1 cellular context compared by ENCODE assay signal in the genomic region with DNA sequence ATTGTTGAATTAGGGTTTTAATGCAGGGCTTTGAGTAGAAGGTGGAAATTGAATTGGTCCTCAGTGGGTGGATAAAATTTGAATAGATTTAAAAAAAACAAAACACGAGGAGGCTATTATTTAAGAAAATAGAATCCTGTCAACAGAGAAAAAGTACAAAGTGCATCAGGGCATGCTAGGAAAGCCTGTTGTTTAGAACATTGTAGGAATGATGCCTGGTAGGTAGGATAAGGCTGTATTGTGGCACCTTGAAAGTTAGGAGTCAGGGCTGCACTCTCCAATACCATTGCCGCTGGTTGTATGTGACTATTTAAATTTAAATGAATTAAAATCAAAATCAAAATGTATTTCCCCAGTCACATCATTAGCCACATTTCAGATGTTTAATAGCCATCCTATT.
TF ChIP-seq lines count a peak whose summit lies in the region.

No MANE protein-coding gene starts in this region.

TF ChIP-seq in WTC11, 78 proteins besides CTCF, POLR2A, EP300 and RAD21 (continued from another document):
- TF ChIP-seq, protein P1, sequence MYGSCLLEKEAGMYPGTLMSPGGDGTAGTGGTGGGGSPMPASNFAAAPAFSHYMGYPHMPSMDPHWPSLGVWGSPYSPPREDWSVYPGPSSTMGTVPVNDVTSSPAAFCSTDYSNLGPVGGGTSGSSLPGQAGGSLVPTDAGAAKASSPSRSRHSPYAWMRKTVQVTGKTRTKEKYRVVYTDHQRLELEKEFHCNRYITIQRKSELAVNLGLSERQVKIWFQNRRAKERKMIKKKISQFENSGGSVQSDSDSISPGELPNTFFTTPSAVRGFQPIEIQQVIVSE (CRISPR knock-in tag; IDR thresholded peaks at IDR 0.05; ENCODE audit: borderline replicate concordance), result no peak
- no peak for TF ChIP-seq NR1H2 (CRISPR knock-in tag; IDR thresholded peaks at IDR 0.05)
- no peak for TF ChIP-seq MXD4 (CRISPR knock-in tag; IDR thresholded peaks at IDR 0.05; ENCODE audit: borderline replicate concordance)
- TF ChIP-seq ZNF317 (CRISPR knock-in tag; IDR thresholded peaks at IDR 0.05; ENCODE audit: borderline replicate concordance, low read depth), result no peak
- TF ChIP-seq, protein P2, sequence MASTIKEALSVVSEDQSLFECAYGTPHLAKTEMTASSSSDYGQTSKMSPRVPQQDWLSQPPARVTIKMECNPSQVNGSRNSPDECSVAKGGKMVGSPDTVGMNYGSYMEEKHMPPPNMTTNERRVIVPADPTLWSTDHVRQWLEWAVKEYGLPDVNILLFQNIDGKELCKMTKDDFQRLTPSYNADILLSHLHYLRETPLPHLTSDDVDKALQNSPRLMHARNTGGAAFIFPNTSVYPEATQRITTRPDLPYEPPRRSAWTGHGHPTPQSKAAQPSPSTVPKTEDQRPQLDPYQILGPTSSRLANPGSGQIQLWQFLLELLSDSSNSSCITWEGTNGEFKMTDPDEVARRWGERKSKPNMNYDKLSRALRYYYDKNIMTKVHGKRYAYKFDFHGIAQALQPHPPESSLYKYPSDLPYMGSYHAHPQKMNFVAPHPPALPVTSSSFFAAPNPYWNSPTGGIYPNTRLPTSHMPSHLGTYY (CRISPR knock-in tag; IDR thresholded peaks at IDR 0.05), result no peak
- no peak for TF ChIP-seq NFATC4 (CRISPR knock-in tag; IDR thresholded peaks at IDR 0.05)
- no peak for TF ChIP-seq ZNF396 (CRISPR knock-in tag; IDR thresholded peaks at IDR 0.05; ENCODE audit: borderline replicate concordance)
- TF ChIP-seq HMGA2 (CRISPR knock-in tag; IDR thresholded peaks at IDR 0.05), result no peak
- TF ChIP-seq SP1 (CRISPR knock-in tag; conservative IDR thresholded peaks at IDR 0.05), result no peak
